8 cellular contexts compared by ENCODE assay signal in the genomic region with DNA sequence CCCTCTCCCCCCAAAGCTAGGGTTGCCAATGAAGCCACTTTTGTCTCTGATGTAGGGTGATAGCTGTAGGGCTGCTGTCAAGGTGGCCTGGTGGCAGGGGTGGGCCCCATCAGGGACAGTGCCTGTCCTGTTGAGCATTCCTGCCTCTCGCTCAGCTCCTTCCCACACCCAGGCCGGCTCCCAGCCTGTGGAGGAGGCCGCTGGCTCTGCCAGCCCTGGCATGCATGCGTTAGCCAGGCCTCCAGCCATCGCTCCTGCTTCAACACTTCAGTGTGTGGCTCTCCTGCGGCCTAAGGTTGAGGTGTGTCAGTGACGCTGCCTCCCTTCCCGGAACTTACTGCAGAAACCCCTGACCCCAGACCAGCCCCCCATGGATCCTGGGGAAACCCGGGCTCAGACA.
DNase-seq lines count a peak whose midpoint lies in the region; ATAC-seq, FAIRE-seq and TF ChIP-seq lines count a peak whose summit lies in the region.
"Not testable (repeated sequence)": the region's sequence is repeated elsewhere in the genome, so short reads cannot be mapped to it uniquely, and the experiment has no call there.

No MANE protein-coding gene starts in this region.

- H3K9me3 Mint-ChIP-seq in GM23338: not testable (repeated sequence)

- SMC1A ChIA-PET in GM12878 (lab: Charles Lee; ENCODE audit: uncharacterized antibody, unreplicated experiment): not testable (repeated sequence)

- FAIRE-seq in GM12878 (lab: Jason Lieb, UNC) (peak; percentile 18), bronchial epithelial cell (lab: Jason Lieb, UNC) (peak; percentile 73)
- not testable (repeated sequence) for FAIRE-seq in HepG2 (lab: Jason Lieb, UNC)

- not testable (repeated sequence) for H3K4me3 Mint-ChIP-seq in GM23338

- not testable (repeated sequence) for H3K27ac Mint-ChIP-seq in GM23338

- TF ChIP-seq RAD21 in GM12878 (IDR thresholded peaks at IDR 0.05; ENCODE audit: insufficient read depth, low read depth, low read length); HepG2 (CRISPR knock-in tag; IDR thresholded peaks at IDR 0.05): not testable (repeated sequence)

- intact Hi-C loops in Panc1 (cut with micrococcal nuclease; ENCODE audit: unreplicated experiment); GM12878 (cut with micrococcal nuclease; ENCODE audit: unreplicated experiment); left ventricle myocardium superior (cut with micrococcal nuclease); HepG2 (cut with micrococcal nuclease; ENCODE audit: unreplicated experiment): not testable (repeated sequence)

- TF ChIP-seq CTCF in GM23338 (conservative IDR thresholded peaks at IDR 0.05; ENCODE audit: low read depth in 2 of 2); Panc1 (IDR thresholded peaks at IDR 0.05); GM12878 (IDR thresholded peaks at IDR 0.05 in 2 of 3, conservative IDR thresholded peaks at IDR 0.05 in 1 of 3; ENCODE audit: control insufficient read depth in 2 of 3, extremely low read depth in 1 of 3, insufficient read depth in 1 of 3, low read depth in 3 of 3, low read length in 3 of 3); bronchial epithelial cell (IDR thresholded peaks at IDR 0.05; ENCODE audit: insufficient read depth, low read length, severe bottlenecking); foreskin keratinocyte (conservative IDR thresholded peaks at IDR 0.05); HepG2 (CRISPR knock-in tag; IDR thresholded peaks at IDR 0.05): not testable (repeated sequence)

- POLR2A ChIA-PET in Panc1 (lab: Charles Lee); GM12878 (lab: Charles Lee); HepG2 (lab: Yijun Ruan, JAX): not testable (repeated sequence)

- in situ Hi-C loops in Panc1 (cut with HindIII; ENCODE audit: low pct_unique_long_range_greater_than_20kb, low sequenced_read_pairs); GM12878 (cut with MboI); HepG2 (cut with HindIII; ENCODE audit: extremely low pct_ligation_motif_present, low pct_unique_long_range_greater_than_20kb): not testable (repeated sequence)

- not testable (repeated sequence) for H3K27me3 ChIP-seq in BLaER1; GM23338 (ENCODE audit: insufficient read depth); Panc1 (ENCODE audit: control insufficient read depth, insufficient read depth, low read length); GM12878 (replicated peaks in 1 of 2; ENCODE audit: control insufficient read depth in 2 of 2, insufficient read depth in 2 of 2, low read length in 1 of 2); bronchial epithelial cell (ENCODE audit: control insufficient read depth, insufficient read depth, low read length); foreskin keratinocyte; HepG2 (ENCODE audit: control insufficient read depth in 1 of 2, insufficient read depth in 2 of 2, low read length in 2 of 2)

- H3F3A ChIP-seq in GM23338 (replicated peaks; ENCODE audit: low read depth): not testable (repeated sequence)

- H3K27ac ChIP-seq in BLaER1; GM23338 (ENCODE audit: low read depth); Panc1 (ENCODE audit: low read length); GM12878 (ENCODE audit: control insufficient read depth, insufficient read depth); foreskin keratinocyte; HepG2 (ENCODE audit: extremely low read length, insufficient read depth, low read length): not testable (repeated sequence)

- H3K4me3 ChIP-seq in BLaER1; GM23338; Panc1 (ENCODE audit: low read depth in 2 of 2, low read length in 2 of 2); GM12878; bronchial epithelial cell (ENCODE audit: low read depth, low read length); HepG2 (replicated peaks in 1 of 3; ENCODE audit: insufficient read depth in 1 of 3, low read depth in 2 of 3, low read length in 3 of 3): not testable (repeated sequence)

- DNase-seq in GM23338 (ENCODE audit: low spot score); Panc1 (ENCODE audit: low read depth, low spot score); GM12878 (ENCODE audit: low read depth, low spot score); bronchial epithelial cell (ENCODE audit: low read depth); foreskin keratinocyte; left ventricle myocardium superior; HepG2 (ENCODE audit: low spot score): not testable (repeated sequence)

- H3K4me1 Mint-ChIP-seq in GM23338: not testable (repeated sequence)

- not testable (repeated sequence) for H3K79me2 ChIP-seq in GM23338 (replicated peaks; ENCODE audit: insufficient read depth); GM12878 (ENCODE audit: control insufficient read depth, insufficient read depth, low read length); HepG2 (ENCODE audit: insufficient read depth, low read length)

- peak; percentile 58 for ATAC-seq in GM23338
- ATAC-seq in Panc1: peak; percentile 36; the same call in 1 of the 2 replicates
- not testable (repeated sequence) for ATAC-seq in GM12878
- peak; percentile 31 for ATAC-seq in foreskin keratinocyte
- peak; percentile 7 for ATAC-seq in left ventricle myocardium superior
- ATAC-seq in HepG2: peak; percentile 26; the same call in 2 of the 3 replicates

- H3K4me1 ChIP-seq in BLaER1: peaks cover 60% of the 10 kb centered on the region
- H3K4me1 ChIP-seq in GM23338 (ENCODE audit: insufficient read depth); Panc1 (ENCODE audit: control insufficient read depth, insufficient read depth, low read length); GM12878 (ENCODE audit: control insufficient read depth, insufficient read depth, low read length); foreskin keratinocyte; HepG2 (ENCODE audit: insufficient read depth, low read length): not testable (repeated sequence)

- H3K36me3 Mint-ChIP-seq in GM23338 (ENCODE audit: low read depth): not testable (repeated sequence)

- BruUV-seq in Panc1 (replicated peaks; lab: Mats Ljungman, UMichigan); GM12878 (replicated peaks; lab: Mats Ljungman, UMichigan); HepG2 (replicated peaks; lab: Mats Ljungman, UMichigan): not testable (repeated sequence)

- TF ChIP-seq EP300 in GM12878 (IDR thresholded peaks at IDR 0.05; ENCODE audit: borderline replicate concordance in 1 of 2, control insufficient read depth in 1 of 2, low read depth in 2 of 2, low read length in 2 of 2); HepG2 (IDR thresholded peaks at IDR 0.05; ENCODE audit: low read depth in 2 of 2, low read length in 2 of 2); HepG2 (CRISPR knock-in tag; IDR thresholded peaks at IDR 0.05; ENCODE audit: borderline replicate concordance): not testable (repeated sequence)

- TF ChIP-seq POLR2A in GM12878 (IDR thresholded peaks at IDR 0.05; ENCODE audit: low read depth, low read length); HepG2 (IDR thresholded peaks at IDR 0.05; ENCODE audit: insufficient read depth in 1 of 2, low read depth in 2 of 2, low read length in 2 of 2): not testable (repeated sequence)

- not testable (repeated sequence) for H3K9me2 ChIP-seq in GM23338 (ENCODE audit: insufficient read depth)

- H3K27me3 Mint-ChIP-seq in GM23338 (ENCODE audit: insufficient read depth, low read depth, poor library complexity): not testable (repeated sequence)

- WGBS in GM12878 (ENCODE audit: insufficient coverage, insufficient replicate concordance, low lambda C conversion rate, missing lambda C conversion rate): no CpG with 5 or more reads among the region's 9 CpGs
- no CpG with 5 or more reads among the region's 9 CpGs for WGBS in HepG2 (ENCODE audit: low lambda C conversion rate)

- CTCF ChIA-PET in Panc1 (lab: Charles Lee); HepG2 (lab: Yijun Ruan, JAX; ENCODE audit: low intra/inter-chr PET ratio, low total read pairs): not testable (repeated sequence)
- CTCF ChIA-PET in GM12878 (lab: Yijun Ruan, JAX): interaction anchor here (1.5 to 1.6 kb wide), 2 partner anchors 12 to 27 kb away, joined by 3 to 4 read pairs; no protein-coding TSS in a partner anchor

- not testable (repeated sequence) for H3K36me3 ChIP-seq in BLaER1; GM23338 (ENCODE audit: insufficient read depth); Panc1 (ENCODE audit: control insufficient read depth, insufficient read depth, low read length); GM12878 (ENCODE audit: control insufficient read depth in 2 of 2, insufficient read depth in 2 of 2, low read length in 1 of 2); bronchial epithelial cell (ENCODE audit: control insufficient read depth, insufficient read depth, low read length); HepG2 (replicated peaks in 1 of 2; ENCODE audit: control insufficient read depth in 1 of 2, insufficient read depth in 2 of 2, low read length in 2 of 2)

- H3K4me2 ChIP-seq in BLaER1: peak overlapping the region; percentile 80
- not testable (repeated sequence) for H3K4me2 ChIP-seq in GM23338; GM12878 (ENCODE audit: control insufficient read depth, insufficient read depth); HepG2 (ENCODE audit: low read depth, low read length)

- not testable (repeated sequence) for H4K20me1 ChIP-seq in BLaER1; GM23338 (replicated peaks; ENCODE audit: insufficient read depth); GM12878 (ENCODE audit: control insufficient read depth, insufficient read depth); HepG2 (ENCODE audit: insufficient read depth, low read length)

- RAD21 ChIA-PET in GM12878 (lab: Charles Lee; ENCODE audit: unreplicated experiment): not testable (repeated sequence)

- H2AFZ ChIP-seq in GM23338; GM12878 (ENCODE audit: control insufficient read depth, low read depth, low read length); HepG2 (ENCODE audit: low read length): not testable (repeated sequence)

- H3K9ac ChIP-seq in BLaER1; GM12878 (ENCODE audit: control insufficient read depth, insufficient read depth, low read length); HepG2 (ENCODE audit: insufficient read depth, low read depth, low read length): not testable (repeated sequence)

- H3K9me3 ChIP-seq in BLaER1; Panc1 (ENCODE audit: control insufficient read depth, insufficient read depth, low read depth, low read length); GM12878 (replicated peaks; ENCODE audit: control insufficient read depth, insufficient read depth, low read length); HepG2 (ENCODE audit: low read length): not testable (repeated sequence)
